ENCODE assay signal across 18 cellular contexts in genomic region chr21:38039841-38040240, GRCh38.
A peak's percentile ranks its signal among the peaks of the same experiment; 100 is the strongest.
DNase-seq lines count a peak whose midpoint lies in the region; ATAC-seq, FAIRE-seq and TF ChIP-seq lines count a peak whose summit lies in the region.
"Had no signal": no experiment of that assay in that cellular context is flagged by ENCODE, and none has a peak within 500 bp of the region (broad histone marks: within the 10 kb centered on the region; RNA-seq: fewer than 3 reads in every experiment).

No MANE protein-coding gene starts in this region.

- H2BK5ac ChIP-seq in H1 (ENCODE audit: low read depth, low read length) (no peak overlapping the region), mesendoderm (ENCODE audit: low read length) (no peak overlapping the region)

- TF ChIP-seq EP300 in A549 (IDR thresholded peaks at IDR 0.05) (no peak), H1 (IDR thresholded peaks at IDR 0.05; ENCODE audit: borderline replicate concordance in 1 of 2, low read depth in 2 of 2, low read length in 2 of 2) (no peak)

- FAIRE-seq in A549 (lab: Jason Lieb, UNC) (no peak), H1 (lab: Jason Lieb, UNC) (no peak)
- FAIRE-seq: GM12878 had no signal

- H3K9ac ChIP-seq in H1 (replicated peaks in 1 of 4; ENCODE audit: extremely low read depth in 1 of 4, low read depth in 3 of 4, low read length in 3 of 4) (no peak overlapping the region), mesendoderm (ENCODE audit: low read length) (no peak overlapping the region)
- H3K9ac ChIP-seq: BLaER1 had no signal

- no peak overlapping the region for H3K27ac Mint-ChIP-seq in GM23338
- H3K27ac Mint-ChIP-seq: CD14-positive monocyte; CD4-positive, alpha-beta memory T cell; H9 had no signal

- no peak for ATAC-seq in A549
- no peak for ATAC-seq in GM23338
- ATAC-seq in HG03139 (IDR thresholded peaks at IDR 0.05; ENCODE audit: unreplicated experiment): no peak
- ATAC-seq in GM18868 (IDR thresholded peaks at IDR 0.05; ENCODE audit: unreplicated experiment): no peak
- ATAC-seq: GM12878 had no signal

- no peaks in the 10 kb centered on the region for H3K27me3 Mint-ChIP-seq in GM23338 (ENCODE audit: insufficient read depth, low read depth, poor library complexity)

- CTCF ChIA-PET in A549 (lab: Yijun Ruan, JAX) (no interaction called here), H1 (lab: Charles Lee; ENCODE audit: partially characterized antibody) (no interaction called here)

- H2AFZ ChIP-seq in GM23338 (peak overlapping the region; percentile 28; the same call in 1 of the 2 replicates), H1 (ENCODE audit: low read length) (peak overlapping the region; percentile 82; the same call in 1 of the 2 replicates)

- no peaks in the 10 kb centered on the region for H3K27me3 ChIP-seq in GM23338 (ENCODE audit: insufficient read depth)
- no peaks in the 10 kb centered on the region for H3K27me3 ChIP-seq in H1 (replicated peaks in 1 of 4; ENCODE audit: control insufficient read depth in 3 of 4, extremely low read depth in 1 of 4, insufficient read depth in 3 of 4, low read length in 3 of 4)
- no peaks in the 10 kb centered on the region for H3K27me3 ChIP-seq in mesendoderm (ENCODE audit: insufficient read depth, low read length, poor library complexity)
- H3K27me3 ChIP-seq in SJCRH30: no peaks in the 10 kb centered on the region
- H3K27me3 ChIP-seq in prostate gland (replicated peaks; ENCODE audit: insufficient read depth): no peaks in the 10 kb centered on the region
- H3K27me3 ChIP-seq: BLaER1 had no signal

- DNase-seq in A549 (ENCODE audit: low read depth in 1 of 2, low spot score in 1 of 2) (peak in 1 of 2 experiments; percentile 5), GM23338 (ENCODE audit: low spot score) (no peak), H1 (ENCODE audit: low read depth in 1 of 2, low spot score in 2 of 2) (no peak), mesendoderm (peak; percentile 19), SJCRH30 (no peak), prostate gland (ENCODE audit: low spot score) (no peak)
- DNase-seq: CD4-positive, alpha-beta memory T cell; DMS53; DND-41; EL; GOT3; H9 had no signal

- no peaks in the 10 kb centered on the region for H4K20me1 ChIP-seq in GM23338 (replicated peaks; ENCODE audit: insufficient read depth)
- H4K20me1 ChIP-seq in H1 (replicated peaks in 1 of 2; ENCODE audit: control insufficient read depth in 1 of 2, insufficient read depth in 2 of 2, low read length in 2 of 2): no peaks in the 10 kb centered on the region
- H4K20me1 ChIP-seq: BLaER1 had no signal

- H3K23ac ChIP-seq in H1 (ENCODE audit: insufficient read length) (no peak overlapping the region), mesendoderm (ENCODE audit: low read length) (no peak overlapping the region)

- H2BK12ac ChIP-seq in H1 (ENCODE audit: low read depth, low read length): no peak overlapping the region

- H2AK5ac ChIP-seq in H1 (ENCODE audit: low read depth, low read length) (no peak overlapping the region), mesendoderm (ENCODE audit: low read length) (no peak overlapping the region)

- TF ChIP-seq CTCF in A549 (IDR thresholded peaks at IDR 0.05): no peak
- no peak for TF ChIP-seq CTCF in GM23338 (conservative IDR thresholded peaks at IDR 0.05; ENCODE audit: low read depth in 2 of 2)
- TF ChIP-seq CTCF in H1 (IDR thresholded peaks at IDR 0.05; ENCODE audit: control extremely low read depth in 1 of 3, insufficient read depth in 1 of 3, low read depth in 1 of 3, low read length in 3 of 3): no peak
- TF ChIP-seq CTCF in prostate gland (IDR thresholded peaks at IDR 0.05): no peak

- TF ChIP-seq POLR2A in A549 (IDR thresholded peaks at IDR 0.05; ENCODE audit: low read length): no peak
- no peak for TF ChIP-seq POLR2A in H1 (IDR thresholded peaks at IDR 0.05; ENCODE audit: control extremely low read depth in 1 of 2, low read depth in 2 of 2, low read length in 2 of 2)
- no peak for TF ChIP-seq POLR2A in prostate gland (IDR thresholded peaks at IDR 0.05)

- H4K8ac ChIP-seq in H1 (ENCODE audit: extremely low read depth, insufficient read depth, low read length): no peak overlapping the region
- H4K8ac ChIP-seq in mesendoderm (ENCODE audit: low read depth, low read length): no peak overlapping the region

- H3K4me3 Mint-ChIP-seq in GM23338: no peak overlapping the region
- H3K4me3 Mint-ChIP-seq: CD14-positive monocyte; CD4-positive, alpha-beta memory T cell; H9 had no signal

- intact Hi-C loops in prostate gland (cut with DNase I): no loop called here

- no peaks in the 10 kb centered on the region for H3K36me3 ChIP-seq in GM23338 (ENCODE audit: insufficient read depth)
- H3K36me3 ChIP-seq in H1 (ENCODE audit: control insufficient read depth in 2 of 4, insufficient read depth in 4 of 4, low read length in 3 of 4): no peaks in the 10 kb centered on the region
- no peaks in the 10 kb centered on the region for H3K36me3 ChIP-seq in mesendoderm (ENCODE audit: control insufficient read depth, insufficient read depth, low read length)
- no peaks in the 10 kb centered on the region for H3K36me3 ChIP-seq in SJCRH30
- H3K36me3 ChIP-seq in prostate gland: no peaks in the 10 kb centered on the region
- H3K36me3 ChIP-seq: BLaER1 had no signal

- H3K79me1 ChIP-seq in H1 (ENCODE audit: low read depth, low read length) (no peaks in the 10 kb centered on the region), mesendoderm (ENCODE audit: low read length) (no peaks in the 10 kb centered on the region)

- TF ChIP-seq RAD21 in A549 (conservative IDR thresholded peaks at IDR 0.05 in 1 of 2, IDR thresholded peaks at IDR 0.05 in 1 of 2) (no peak), H1 (IDR thresholded peaks at IDR 0.05 in 1 of 2, conservative IDR thresholded peaks at IDR 0.05 in 1 of 2; ENCODE audit: low read depth in 2 of 2, low read length in 2 of 2) (no peak)

- no peak overlapping the region for H3K56ac ChIP-seq in H1 (replicated peaks; ENCODE audit: insufficient read length, low read depth, low read length)
- H3K56ac ChIP-seq in mesendoderm (ENCODE audit: low read length): no peak overlapping the region

- H3K9me2 ChIP-seq in GM23338 (ENCODE audit: insufficient read depth): no peaks in the 10 kb centered on the region

- POLR2A ChIA-PET in A549 (lab: Yijun Ruan, JAX) (no interaction called here), H1 (lab: Charles Lee; ENCODE audit: partially characterized antibody) (no interaction called here)

- no peaks in the 10 kb centered on the region for H3K9me3 ChIP-seq in A549
- no peaks in the 10 kb centered on the region for H3K9me3 ChIP-seq in H1 (ENCODE audit: insufficient read depth in 2 of 2, low read depth in 1 of 2, low read length in 1 of 2)
- H3K9me3 ChIP-seq in SJCRH30 (replicated peaks): no peaks in the 10 kb centered on the region
- no peaks in the 10 kb centered on the region for H3K9me3 ChIP-seq in prostate gland
- H3K9me3 ChIP-seq: BLaER1 had no signal

- H3K4me3 ChIP-seq in A549: no peak overlapping the region
- H3K4me3 ChIP-seq in GM23338: no peak overlapping the region
- H3K4me3 ChIP-seq in H1 (ENCODE audit: extremely low read depth in 1 of 4, insufficient read depth in 2 of 4, low read depth in 3 of 4, low read length in 4 of 4): no peak overlapping the region
- no peak overlapping the region for H3K4me3 ChIP-seq in mesendoderm (ENCODE audit: low read length)
- H3K4me3 ChIP-seq in SJCRH30: no peak overlapping the region
- no peak overlapping the region for H3K4me3 ChIP-seq in prostate gland
- H3K4me3 ChIP-seq: BLaER1, GM12878 had no signal

- H3K18ac ChIP-seq in H1 (ENCODE audit: extremely low read depth, low read length) (no peak overlapping the region), mesendoderm (ENCODE audit: low read length) (no peak overlapping the region)

- H2BK120ac ChIP-seq in H1 (replicated peaks; ENCODE audit: low read depth, low read length) (no peak overlapping the region), mesendoderm (ENCODE audit: low read depth, low read length) (no peak overlapping the region)

- H4K91ac ChIP-seq in H1 (replicated peaks; ENCODE audit: insufficient read length, low read length): no peak overlapping the region

- H3K14ac ChIP-seq in H1 (ENCODE audit: insufficient read length): no peak overlapping the region

- H3K79me2 ChIP-seq in GM23338 (replicated peaks; ENCODE audit: insufficient read depth) (no peaks in the 10 kb centered on the region), H1 (ENCODE audit: control insufficient read depth in 1 of 2, insufficient read depth in 2 of 2, low read length in 2 of 2) (no peaks in the 10 kb centered on the region), mesendoderm (ENCODE audit: control insufficient read depth, insufficient read depth, low read length) (no peaks in the 10 kb centered on the region)

- H3K4me1 ChIP-seq in A549 (peaks cover 41% of the 10 kb centered on the region), GM23338 (ENCODE audit: insufficient read depth) (no peaks in the 10 kb centered on the region; the same call in 1 of the 2 replicates), H1 (replicated peaks in 1 of 4; ENCODE audit: control insufficient read depth in 3 of 4, insufficient read depth in 4 of 4, low read length in 3 of 4) (peaks cover 0 to 4% (median 0%) of the 10 kb centered on the region in 4 experiments; a peak in 1 of 7 replicates), mesendoderm (ENCODE audit: control insufficient read depth, low read depth, low read length) (no peaks in the 10 kb centered on the region), SJCRH30 (no peaks in the 10 kb centered on the region), prostate gland (replicated peaks) (no peaks in the 10 kb centered on the region)
- H3K4me1 ChIP-seq: BLaER1 had no signal

- H3K9me3 Mint-ChIP-seq in GM23338: no peaks in the 10 kb centered on the region
- H3K9me3 Mint-ChIP-seq: H9 had no signal

- H2BK20ac ChIP-seq in H1 (ENCODE audit: low read length): no peak overlapping the region

- H3K4me1 Mint-ChIP-seq in GM23338: peaks cover 10% of the 10 kb centered on the region
- H3K4me1 Mint-ChIP-seq: CD14-positive monocyte; CD4-positive, alpha-beta memory T cell had no signal

- H3F3A ChIP-seq in GM23338 (replicated peaks; ENCODE audit: low read depth): no peaks in the 10 kb centered on the region

- no peaks in the 10 kb centered on the region for H3K36me3 Mint-ChIP-seq in GM23338 (ENCODE audit: low read depth)
- H3K36me3 Mint-ChIP-seq: CD14-positive monocyte; CD4-positive, alpha-beta memory T cell had no signal

- H3K4me2 ChIP-seq in A549: no peak overlapping the region
- no peak overlapping the region for H3K4me2 ChIP-seq in GM23338
- no peak overlapping the region for H3K4me2 ChIP-seq in H1 (ENCODE audit: insufficient read depth in 1 of 2, low read depth in 2 of 2, low read length in 2 of 2)
- H3K4me2 ChIP-seq in mesendoderm (ENCODE audit: low read length): no peak overlapping the region
- H3K4me2 ChIP-seq: BLaER1 had no signal

- H3K4ac ChIP-seq in H1 (replicated peaks; ENCODE audit: insufficient read length, low read depth, low read length) (no peak overlapping the region), mesendoderm (ENCODE audit: low read depth, low read length) (no peak overlapping the region)

- H3K27ac ChIP-seq in A549: peak overlapping the region; percentile 29 to 75
- no peak overlapping the region for H3K27ac ChIP-seq in GM23338 (ENCODE audit: low read depth)
- no peak overlapping the region for H3K27ac ChIP-seq in H1 (ENCODE audit: low read depth, low read length)
- H3K27ac ChIP-seq in mesendoderm (ENCODE audit: low read depth, low read length): no peak overlapping the region
- no peak overlapping the region for H3K27ac ChIP-seq in SJCRH30
- H3K27ac ChIP-seq in prostate gland: no peak overlapping the region
- H3K27ac ChIP-seq: 22Rv1, BLaER1 had no signal

- H3K23me2 ChIP-seq in H1 (ENCODE audit: low read depth, low read length): no peaks in the 10 kb centered on the region

- H4K5ac ChIP-seq in H1 (ENCODE audit: insufficient read length, low read depth, low read length) (no peak overlapping the region), mesendoderm (ENCODE audit: low read length) (no peak overlapping the region)

- H2BK15ac ChIP-seq in H1 (ENCODE audit: low read length): no peak overlapping the region
- H2BK15ac ChIP-seq in mesendoderm (replicated peaks; ENCODE audit: low read depth): no peak overlapping the region

Comparison
In these comparisons a context has a peak if more than half of its experiments do, and no peak if none do; other contexts are left out.
1. H3K27ac ChIP-seq: peak in A549 (2 of 2); none in GM23338 (single experiment), H1 (single experiment), mesendoderm (single experiment), SJCRH30 (single experiment) and prostate gland (0 of 2).